In genomic region chr9:24817756-24818155, GRCh38 we compare ENCODE assay signal across 24 cellular contexts.
"Had no signal": no experiment of that assay in that cellular context is flagged by ENCODE, and none has a peak within 500 bp of the region (broad histone marks: within the 10 kb centered on the region; RNA-seq: fewer than 3 reads in every experiment).

No MANE protein-coding gene starts in this region.

- DNase-seq: effector memory CD8-positive, alpha-beta T cell; erythroblast; esophagus squamous epithelium; foreskin melanocyte; glutamatergic neuron; heart right ventricle; hippocampal formation; left cardiac atrium; left lung; mesenchymal stem cell; mucosa of descending colon; naive B cell; right lobe of liver; small intestine; stimulated activated CD4-positive, alpha-beta T cell treated with anti-CD3 and anti-CD28 coated beads, Interleukin-15, amount 100 ng/mL, for 24 hours; stimulated activated CD4-positive, alpha-beta T cell treated with anti-CD3 and anti-CD28 coated beads, Interleukin-2, amount 100 ng/mL, for 48 hours; stimulated activated naive B cell treated with anti-CD40 and anti-IgM and Interleukin-4, amounts not matched to agents 10 μg/mL and 1 μg/mL and 100 μg/mL, for 72 hours; transverse colon; upper lobe of right lung; uterus had no signal

- H3K27me3 ChIP-seq: esophagus squamous epithelium, heart right ventricle, left lung, neural progenitor cell, right lobe of liver, suprapubic skin, transverse colon, upper lobe of right lung, uterus had no signal

- H3K9me3 ChIP-seq: esophagus squamous epithelium, left lung, mucosa of descending colon, right lobe of liver, suprapubic skin, transverse colon, upper lobe of right lung, uterus had no signal

- H3K79me2 ChIP-seq: parathyroid adenoma had no signal

- H3K36me3 ChIP-seq: esophagus squamous epithelium, heart right ventricle, left lung, neural progenitor cell, right lobe of liver, suprapubic skin, transverse colon, upper lobe of right lung, uterus had no signal

- H3K4me1 ChIP-seq: esophagus squamous epithelium, heart right ventricle, left lung, parathyroid adenoma, right lobe of liver, suprapubic skin, transverse colon, upper lobe of right lung, uterus had no signal

- H3K4me3 ChIP-seq: esophagus squamous epithelium, heart right ventricle, left lung, mucosa of descending colon, neural progenitor cell, right lobe of liver, suprapubic skin, transverse colon, upper lobe of right lung, uterus had no signal

- H3K27ac ChIP-seq: esophagus squamous epithelium, heart right ventricle, left lung, neural progenitor cell, parathyroid adenoma, right lobe of liver, suprapubic skin, transverse colon, upper lobe of right lung, uterus had no signal

- H2AFZ ChIP-seq: neural progenitor cell, parathyroid adenoma had no signal

- H3K4me2 ChIP-seq: neural progenitor cell had no signal

- H3K9ac ChIP-seq: neural progenitor cell, parathyroid adenoma had no signal

- ATAC-seq: effector memory CD8-positive, alpha-beta T cell; heart right ventricle; left cardiac atrium; left lung; mucosa of descending colon; natural killer cell treated with Interleukin-12 subunit alpha and Interleukin-12 subunit beta and Interleukin-15 and Interleukin-18, amount 100 ng/mL, for 72 hours; right lobe of liver; stimulated activated naive B cell treated with anti-CD40 and anti-IgM and Interleukin-4, amounts not matched to agents 10 μg/mL and 1 μg/mL and 100 μg/mL, for 72 hours; upper lobe of right lung had no signal
